8 cellular contexts compared by ENCODE assay signal in genomic region chr3:56725175-56725574, GRCh38. TPM values are rescaled to one million over a fixed set of nuclear protein-coding genes. Genes with fewer than 3 reads are reported as not detected.
A peak's percentile ranks its signal among the peaks of the same experiment; 100 is the strongest.
DNase-seq lines count a peak whose midpoint lies in the region; ATAC-seq, FAIRE-seq and TF ChIP-seq lines count a peak whose summit lies in the region.

No MANE protein-coding gene starts in this region.

- H3K4me3 Mint-ChIP-seq in activated CD8-positive, alpha-beta T cell treated with anti-CD3 and anti-CD28 coated beads for 36 hours: peak overlapping the region; percentile 63
- H3K4me3 Mint-ChIP-seq in nephron progenitor cell: no peak overlapping the region

- H3K27ac ChIP-seq in spleen: peak overlapping the region in 6 of 8 donors; percentile 32 to 74 (median 62)

- H3K4me3 ChIP-seq in spleen: no peak overlapping the region

- H3K27ac Mint-ChIP-seq in activated CD8-positive, alpha-beta T cell treated with anti-CD3 and anti-CD28 coated beads for 36 hours: peak overlapping the region; percentile 95
- no peak overlapping the region for H3K27ac Mint-ChIP-seq in nephron progenitor cell

- peaks cover 70% of the 10 kb centered on the region for H3K36me3 Mint-ChIP-seq in activated CD8-positive, alpha-beta T cell treated with anti-CD3 and anti-CD28 coated beads for 36 hours (ENCODE audit: low read depth)
- peaks cover 37% of the 10 kb centered on the region for H3K36me3 Mint-ChIP-seq in nephron progenitor cell (ENCODE audit: low read depth)

- TF ChIP-seq POLR2A in spleen (IDR thresholded peaks at IDR 0.05): no peak

- ATAC-seq in GM18868 (IDR thresholded peaks at IDR 0.05; ENCODE audit: unreplicated experiment): peak; percentile 96
- peak; percentile 95 for ATAC-seq in HG03045 (IDR thresholded peaks at IDR 0.05; ENCODE audit: unreplicated experiment)
- peak; percentile 89 for ATAC-seq in activated CD8-positive, alpha-beta T cell treated with anti-CD3 and anti-CD28 coated beads for 36 hours

- no peak for TF ChIP-seq CTCF in activated CD8-positive, alpha-beta T cell treated with anti-CD3 and anti-CD28 coated beads for 36 hours (IDR thresholded peaks at IDR 0.05)
- TF ChIP-seq CTCF in spleen (IDR thresholded peaks at IDR 0.05 in 8 of 11, conservative IDR thresholded peaks at IDR 0.05 in 3 of 11): no peak
- no peak for TF ChIP-seq CTCF in nephron progenitor cell (IDR thresholded peaks at IDR 0.05)

- no peaks in the 10 kb centered on the region for H3K27me3 Mint-ChIP-seq in activated CD8-positive, alpha-beta T cell treated with anti-CD3 and anti-CD28 coated beads for 36 hours
- no peaks in the 10 kb centered on the region for H3K27me3 Mint-ChIP-seq in nephron progenitor cell (ENCODE audit: low read depth, poor library complexity)

- peaks cover 0 to 28% (median 8%) of the 10 kb centered on the region in 6 donors for H3K4me1 ChIP-seq in spleen

- POLR2A ChIA-PET in activated CD8-positive, alpha-beta T cell treated with anti-CD3 and anti-CD28 coated beads for 36 hours (lab: Charles Lee): interaction anchor here (0.7 to 1.8 kb wide), 8 partner anchors 11 to 99 kb away, joined by 3 to 7 read pairs (median 3); no protein-coding TSS in a partner anchor

- H3K9me3 ChIP-seq in spleen: no peaks in the 10 kb centered on the region

- peaks cover 58% of the 10 kb centered on the region for H3K4me1 Mint-ChIP-seq in activated CD8-positive, alpha-beta T cell treated with anti-CD3 and anti-CD28 coated beads for 36 hours (ENCODE audit: low read depth)
- peaks cover 39% of the 10 kb centered on the region for H3K4me1 Mint-ChIP-seq in nephron progenitor cell

- WGBS in spleen, 5 donors: 52 to 62% (median 57%) methylated on average over 3 of the region's 3 CpGs

- FAIRE-seq in RCC 7860 (lab: Jason Lieb, UNC): no peak

- H3K27me3 ChIP-seq in spleen (replicated peaks in 1 of 7): no peaks in the 10 kb centered on the region

- H3K36me3 ChIP-seq in spleen: peaks cover 0 to 75% (median 42%) of the 10 kb centered on the region in 6 donors

- intact Hi-C loops in activated CD8-positive, alpha-beta T cell treated with anti-CD3 and anti-CD28 coated beads for 36 hours (cut with micrococcal nuclease): no loop called here
- intact Hi-C loops in spleen (cut with DNase I; ENCODE audit: low total_unique reads): no loop called here

- peaks cover 4% of the 10 kb centered on the region for H3K9me3 Mint-ChIP-seq in activated CD8-positive, alpha-beta T cell treated with anti-CD3 and anti-CD28 coated beads for 36 hours
- H3K9me3 Mint-ChIP-seq in nephron progenitor cell: peaks cover 6% of the 10 kb centered on the region

- CTCF ChIA-PET in activated CD8-positive, alpha-beta T cell treated with anti-CD3 and anti-CD28 coated beads for 36 hours (lab: Charles Lee): interaction anchor here (0.9 to 2.7 kb wide), 13 partner anchors 21 to 266 kb away, joined by 3 to 40 read pairs (median 4); partner anchors contain the start of gene ARHGEF3

- DNase-seq in activated CD8-positive, alpha-beta T cell treated with anti-CD3 and anti-CD28 coated beads for 36 hours: peak; percentile 89
- DNase-seq in spleen: no peak
- DNase-seq in pons (ENCODE audit: low spot score): no peak
- DNase-seq in RCC 7860 (ENCODE audit: low spot score): no peak
- no peak for DNase-seq in NCI-H2029 (lab: John Stamatoyannopoulos, UW)
- DNase-seq in nephron progenitor cell: no peak

RNA-seq across cellular contexts. Expression of gene TASOR, which starts 42.1 kb away (rescaled TPM):
- total RNA-seq in activated CD8-positive, alpha-beta T cell treated with anti-CD3 and anti-CD28 coated beads for 36 hours: 10 to 100 TPM; 58.6 to 61.4 TPM
- 100 to 1,000 TPM in 3 of 7 donors, 10 to 100 TPM in 4; 70.0 to 123 (median 89.3) TPM for total RNA-seq in spleen
- polyA plus RNA-seq in spleen: 10 to 100 TPM; 27.6 to 32.9 (median 30.6) TPM
